In genomic region chr12:16588812-16589211, GRCh38 we compare ENCODE assay signal across 1 cellular context.
TF ChIP-seq lines count a peak whose summit lies in the region.

No MANE protein-coding gene starts in this region.

TF ChIP-seq in GM23338, 12 proteins besides CTCF, POLR2A, EP300 and RAD21 (continued from another document):
- TF ChIP-seq CREB1 (CRISPR knock-in tag; IDR thresholded peaks at IDR 0.05; ENCODE audit: low read depth) (no peak), ZNF462 (CRISPR knock-in tag; IDR thresholded peaks at IDR 0.05) (no peak), NANOG (IDR thresholded peaks at IDR 0.05; ENCODE audit: borderline replicate concordance) (no peak), EZH2 (IDR thresholded peaks at IDR 0.05; ENCODE audit: low read depth, unreplicated experiment) (no peak)
